ENCODE assay signal across 13 cellular contexts in genomic region chr10:28796606-28797512, GRCh38.
DNase-seq lines count a peak whose midpoint lies in the region; ATAC-seq and TF ChIP-seq lines count a peak whose summit lies in the region.
"Had no signal": no experiment of that assay in that cellular context is flagged by ENCODE, and none has a peak within 500 bp of the region (broad histone marks: within the 10 kb centered on the region; RNA-seq: fewer than 3 reads in every experiment).

No MANE protein-coding gene starts in this region.

- intact Hi-C loops in adrenal gland (cut with DNase I), result loop anchor here in 1 of 2 donors (10.0 kb wide), 1 partner anchor 112 kb away; no protein-coding TSS in a partner anchor
- intact Hi-C loops in heart left ventricle (cut with DNase I), result no loop called here
- intact Hi-C loops in sciatic nerve (cut with DNase I), result no loop called here

- WGBS in adrenal gland, 4 donors, result 77 to 87% (median 82%) methylated on average over 23 of the region's 23 CpGs
- WGBS in heart left ventricle, 4 donors, result 75 to 84% (median 78%) methylated on average over 23 of the region's 23 CpGs

- H3K36me3 ChIP-seq in adrenal gland (replicated peaks in 1 of 2) (no peaks in the 10 kb centered on the region), heart left ventricle (no peaks in the 10 kb centered on the region)

- peak; percentile 20 for DNase-seq in HCEC 1CT
- peak; percentile 64 to 90 (median 78) for DNase-seq in adrenal gland
- peak in 4 of 5 donors; percentile 60 to 83 (median 74) for DNase-seq in heart left ventricle
- peak; percentile 62 for DNase-seq in sciatic nerve (ENCODE audit: low spot score)
- no peak for DNase-seq in NCI-H774 (lab: John Stamatoyannopoulos, UW)
- no peak for DNase-seq in occipital lobe (lab: John Stamatoyannopoulos, UW)
- DNase-seq: activated T-cell treated with anti-CD3 and anti-CD28 coated beads for 4 hours; CD8-positive, alpha-beta T cell; NCI-H1092; NCI-H524 treated with DMSO at 0.1 percent for 48 hours; SIG-M5 had no signal

- ATAC-seq in heart left ventricle, result peak in 3 of 4 donors; percentile 50 to 95 (median 92)
- ATAC-seq in sciatic nerve, result peak; percentile 62
- ATAC-seq in GM21526 (IDR thresholded peaks at IDR 0.05; ENCODE audit: low FRiP score, unreplicated experiment), result no peak
- ATAC-seq in GM19397 (IDR thresholded peaks at IDR 0.05; ENCODE audit: unreplicated experiment), result no peak
- ATAC-seq: CD8-positive, alpha-beta T cell had no signal

- TF ChIP-seq CTCF in adrenal gland (IDR thresholded peaks at IDR 0.05) (no peak), heart left ventricle (IDR thresholded peaks at IDR 0.05) (no peak)

- peaks cover 0 to 13% of the 10 kb centered on the region in 2 donors for H3K4me1 ChIP-seq in adrenal gland (replicated peaks in 1 of 2)
- H3K4me1 ChIP-seq in heart left ventricle, result peaks cover 0 to 10% (median 0%) of the 10 kb centered on the region in 12 donors

- no peaks in the 10 kb centered on the region for H3K27me3 ChIP-seq in adrenal gland
- no peaks in the 10 kb centered on the region for H3K27me3 ChIP-seq in heart left ventricle

- no peaks in the 10 kb centered on the region for H3K9me3 ChIP-seq in adrenal gland (replicated peaks in 1 of 3)
- H3K9me3 ChIP-seq in heart left ventricle, result no peaks in the 10 kb centered on the region

- H3K27ac ChIP-seq in adrenal gland (no peak overlapping the region), heart left ventricle (peak overlapping the region in 1 of 12 donors; percentile 33)

- TF ChIP-seq POLR2A in adrenal gland (IDR thresholded peaks at IDR 0.05) (no peak), heart left ventricle (IDR thresholded peaks at IDR 0.05) (no peak)

- H3K4me3 ChIP-seq in adrenal gland (no peak overlapping the region), heart left ventricle (no peak overlapping the region)

Comparison
In these comparisons a context has a peak if more than half of its experiments do, and no peak if none do; other contexts are left out.
1. DNase-seq: peak in HCEC 1CT (single experiment), adrenal gland (7 of 7), heart left ventricle (4 of 5) and sciatic nerve (single experiment); none in NCI-H774 (single experiment) and occipital lobe (single experiment).
2. ATAC-seq: peak in heart left ventricle (3 of 4) and sciatic nerve (single experiment); none in GM21526 (single experiment) and GM19397 (single experiment).